In genomic region chr5:57383093-57383861, GRCh38 we compare ENCODE assay signal across 8 cellular contexts.
DNase-seq lines count a peak whose midpoint lies in the region; ATAC-seq and TF ChIP-seq lines count a peak whose summit lies in the region.

No MANE protein-coding gene starts in this region.

- H3K27me3 ChIP-seq in subcutaneous abdominal adipose tissue (ENCODE audit: control insufficient read depth in 5 of 5, insufficient read depth in 4 of 5, low read length in 5 of 5) = no peaks in the 10 kb centered on the region
- no peaks in the 10 kb centered on the region for H3K27me3 ChIP-seq in Peyer's patch

- peak overlapping the region in 1 of 5 donors; percentile 19 for H3K9ac ChIP-seq in subcutaneous abdominal adipose tissue (ENCODE audit: low read length in 5 of 5)

- intact Hi-C loops in activated CD4-positive, alpha-beta T cell treated with anti-CD3 and anti-CD28 coated beads, Interleukin-2, amount 10 ng/mL, durations not matched to agents 24 days and 14 days (cut with micrococcal nuclease) = loop anchor here (1.0 kb wide), 3 partner anchors 81 to 1077 kb away; partner anchors contain the start of gene PLK2
- intact Hi-C loops in left cardiac atrium (cut with DNase I) = no loop called here

- H3K9me3 Mint-ChIP-seq in activated CD8-positive, alpha-beta memory T cell treated with anti-CD3 and anti-CD28 coated beads, Interleukin-2, amount 10 ng/mL, durations not matched to agents 7 days and 5 days (ENCODE audit: low read depth) = no peaks in the 10 kb centered on the region
- H3K9me3 Mint-ChIP-seq in activated CD4-positive, alpha-beta T cell treated with anti-CD3 and anti-CD28 coated beads, Interleukin-2, amount 10 ng/mL, durations not matched to agents 24 days and 14 days = no peaks in the 10 kb centered on the region

- CTCF ChIA-PET in activated CD8-positive, alpha-beta memory T cell treated with anti-CD3 and anti-CD28 coated beads, Interleukin-2, amount 10 ng/mL, durations not matched to agents 7 days and 5 days (lab: Charles Lee) = no interaction called here

- no peaks in the 10 kb centered on the region for H3K36me3 ChIP-seq in subcutaneous abdominal adipose tissue (ENCODE audit: control insufficient read depth in 5 of 5, insufficient read depth in 5 of 5, low read length in 5 of 5)
- H3K36me3 ChIP-seq in Peyer's patch = no peaks in the 10 kb centered on the region

- H3K4me1 ChIP-seq in subcutaneous abdominal adipose tissue (ENCODE audit: control insufficient read depth in 5 of 5, insufficient read depth in 5 of 5, low read length in 5 of 5) (peaks cover 0 to 10% (median 4%) of the 10 kb centered on the region in 5 donors), Peyer's patch (no peaks in the 10 kb centered on the region)

- H3K4me3 ChIP-seq in subcutaneous abdominal adipose tissue (ENCODE audit: low read depth in 1 of 5, low read length in 5 of 5) = peak overlapping the region in 3 of 5 donors; percentile 16 to 32 (median 30)
- no peak overlapping the region for H3K4me3 ChIP-seq in Peyer's patch

- no peak for TF ChIP-seq POLR2A in Peyer's patch (IDR thresholded peaks at IDR 0.05)

- peaks cover 0 to 6% (median 0%) of the 10 kb centered on the region in 5 donors for H3K9me3 ChIP-seq in subcutaneous abdominal adipose tissue (ENCODE audit: control insufficient read depth in 5 of 5, low read length in 5 of 5)
- H3K9me3 ChIP-seq in Peyer's patch = no peaks in the 10 kb centered on the region

- H3K4me1 Mint-ChIP-seq in activated CD8-positive, alpha-beta memory T cell treated with anti-CD3 and anti-CD28 coated beads, Interleukin-2, amount 10 ng/mL, durations not matched to agents 7 days and 5 days = peaks cover 1% of the 10 kb centered on the region
- H3K4me1 Mint-ChIP-seq in activated CD4-positive, alpha-beta T cell treated with anti-CD3 and anti-CD28 coated beads, Interleukin-2, amount 10 ng/mL, durations not matched to agents 24 days and 14 days = peaks cover 9% of the 10 kb centered on the region

- no peaks in the 10 kb centered on the region for H3K27me3 Mint-ChIP-seq in activated CD8-positive, alpha-beta memory T cell treated with anti-CD3 and anti-CD28 coated beads, Interleukin-2, amount 10 ng/mL, durations not matched to agents 7 days and 5 days
- H3K27me3 Mint-ChIP-seq in activated CD4-positive, alpha-beta T cell treated with anti-CD3 and anti-CD28 coated beads, Interleukin-2, amount 10 ng/mL, durations not matched to agents 24 days and 14 days = no peaks in the 10 kb centered on the region

- peak; percentile 40 for DNase-seq in activated CD8-positive, alpha-beta memory T cell treated with anti-CD3 and anti-CD28 coated beads, Interleukin-2, amount 10 ng/mL, durations not matched to agents 7 days and 5 days
- DNase-seq in activated CD8-positive, alpha-beta memory T cell treated with anti-CD3 and anti-CD28 coated beads, Interleukin-2, amount 50 U/mL, for 48 hours = no peak
- DNase-seq in activated CD4-positive, alpha-beta T cell treated with anti-CD3 and anti-CD28 coated beads, Interleukin-2, amount 10 ng/mL, durations not matched to agents 24 days and 14 days = peak; percentile 80
- DNase-seq in left cardiac atrium (peak; percentile 47), DMS 273 (lab: John Stamatoyannopoulos, UW; ENCODE audit: unreplicated experiment) (no peak), NCI-H1930 (lab: John Stamatoyannopoulos, UW) (no peak), Peyer's patch (no peak)

- H3K27ac ChIP-seq in subcutaneous abdominal adipose tissue (ENCODE audit: low read depth, low read length) (no peak overlapping the region), Peyer's patch (no peak overlapping the region)

- no peaks in the 10 kb centered on the region for H3K36me3 Mint-ChIP-seq in activated CD8-positive, alpha-beta memory T cell treated with anti-CD3 and anti-CD28 coated beads, Interleukin-2, amount 10 ng/mL, durations not matched to agents 7 days and 5 days
- H3K36me3 Mint-ChIP-seq in activated CD4-positive, alpha-beta T cell treated with anti-CD3 and anti-CD28 coated beads, Interleukin-2, amount 10 ng/mL, durations not matched to agents 24 days and 14 days (ENCODE audit: low read depth) = no peaks in the 10 kb centered on the region

- ATAC-seq in activated CD8-positive, alpha-beta memory T cell treated with anti-CD3 and anti-CD28 coated beads, Interleukin-2, amount 10 ng/mL, durations not matched to agents 7 days and 5 days = peak; percentile 20
- peak; percentile 65 to 93 for ATAC-seq in left cardiac atrium

- no peak overlapping the region for H3K27ac Mint-ChIP-seq in activated CD8-positive, alpha-beta memory T cell treated with anti-CD3 and anti-CD28 coated beads, Interleukin-2, amount 10 ng/mL, durations not matched to agents 7 days and 5 days
- peak overlapping the region; percentile 76 for H3K27ac Mint-ChIP-seq in activated CD4-positive, alpha-beta T cell treated with anti-CD3 and anti-CD28 coated beads, Interleukin-2, amount 10 ng/mL, durations not matched to agents 24 days and 14 days

- no peak overlapping the region for H3K4me3 Mint-ChIP-seq in activated CD8-positive, alpha-beta memory T cell treated with anti-CD3 and anti-CD28 coated beads, Interleukin-2, amount 10 ng/mL, durations not matched to agents 7 days and 5 days
- H3K4me3 Mint-ChIP-seq in activated CD4-positive, alpha-beta T cell treated with anti-CD3 and anti-CD28 coated beads, Interleukin-2, amount 10 ng/mL, durations not matched to agents 24 days and 14 days = peak overlapping the region; percentile 25

- peak in 2 of 6 experiments; percentile 6 to 10 for TF ChIP-seq CTCF in Peyer's patch (IDR thresholded peaks at IDR 0.05)

Comparison
In these comparisons a context has a peak if more than half of its experiments do, and no peak if none do; other contexts are left out.
1. DNase-seq: peak in activated CD8-positive, alpha-beta memory T cell treated with anti-CD3 and anti-CD28 coated beads, Interleukin-2, amount 10 ng/mL, durations not matched to agents 7 days and 5 days (single experiment), activated CD4-positive, alpha-beta T cell treated with anti-CD3 and anti-CD28 coated beads, Interleukin-2, amount 10 ng/mL, durations not matched to agents 24 days and 14 days (single experiment) and left cardiac atrium (single experiment); none in activated CD8-positive, alpha-beta memory T cell treated with anti-CD3 and anti-CD28 coated beads, Interleukin-2, amount 50 U/mL, for 48 hours (single experiment), DMS 273 (single experiment), NCI-H1930 (0 of 2) and Peyer's patch (0 of 3).
2. H3K4me3 ChIP-seq: peak in subcutaneous abdominal adipose tissue (3 of 5); none in Peyer's patch (0 of 4).